In genomic region chr17:2041561-2042354, GRCh38 we compare ENCODE assay signal across 8 cellular contexts. TPM values are rescaled to one million over a fixed set of nuclear protein-coding genes. Genes with fewer than 3 reads are reported as not detected.
DNase-seq lines count a peak whose midpoint lies in the region; ATAC-seq, FAIRE-seq and TF ChIP-seq lines count a peak whose summit lies in the region.

TSS of gene OVCA2 (plus strand) at chr17:2042022. CDS start at chr17:2042048, 26 bp downstream.

- H3K27ac ChIP-seq in left ventricle myocardium inferior (replicated peaks) (peak within 1 kb of the TSS; percentile 96), uterus (peak within 1 kb of the TSS; percentile 85 to 86)

- peaks cover 28% of the 10 kb centered on the region for H3K36me3 Mint-ChIP-seq in T-helper 1 cell treated with Interleukin-12 subunit alpha and Interleukin-12 subunit beta and Interleukin-4 antibody, amounts not matched to agents 30 μg/mL and 1 μg/mL, for 36 hours (ENCODE audit: low read depth)

- peak within 1 kb of the TSS; percentile 91 for H3K4me3 Mint-ChIP-seq in T-helper 1 cell treated with Interleukin-12 subunit alpha and Interleukin-12 subunit beta and Interleukin-4 antibody, amounts not matched to agents 30 μg/mL and 1 μg/mL, for 36 hours

- peak; percentile 100 for FAIRE-seq in GM12891 (lab: Jason Lieb, UNC)

- H3K27me3 Mint-ChIP-seq in T-helper 1 cell treated with Interleukin-12 subunit alpha and Interleukin-12 subunit beta and Interleukin-4 antibody, amounts not matched to agents 30 μg/mL and 1 μg/mL, for 36 hours (ENCODE audit: low read depth), result no peaks in the 10 kb centered on the region

- intact Hi-C loops in left ventricle myocardium inferior (cut with micrococcal nuclease) (no loop called here), uterus (cut with DNase I; ENCODE audit: low total_unique reads) (no loop called here)

- TF ChIP-seq CTCF in left ventricle myocardium inferior (IDR thresholded peaks at IDR 0.05; ENCODE audit: borderline replicate concordance), result peak; percentile 62
- TF ChIP-seq CTCF in uterus (IDR thresholded peaks at IDR 0.05), result peak; percentile 55 to 80 (median 68)

- no peaks in the 10 kb centered on the region for H3K27me3 ChIP-seq in left ventricle myocardium inferior (ENCODE audit: low read depth)
- H3K27me3 ChIP-seq in uterus, result no peaks in the 10 kb centered on the region

- peaks cover 40% of the 10 kb centered on the region for H3K36me3 ChIP-seq in left ventricle myocardium inferior
- H3K36me3 ChIP-seq in uterus, result no peaks in the 10 kb centered on the region

- H3K9me3 ChIP-seq in left ventricle myocardium inferior (replicated peaks) (no peaks in the 10 kb centered on the region), uterus (no peaks in the 10 kb centered on the region)

- peak; percentile 88 for TF ChIP-seq POLR2A in GM12891 (IDR thresholded peaks at IDR 0.05; ENCODE audit: low read depth, low read length)
- TF ChIP-seq POLR2A in uterus (IDR thresholded peaks at IDR 0.05), result peak; percentile 62 to 75

- peak within 1 kb of the TSS; percentile 88 for H3K4me3 ChIP-seq in left ventricle myocardium inferior
- H3K4me3 ChIP-seq in uterus, result peak within 1 kb of the TSS; percentile 47 to 60

- peaks cover 13% of the 10 kb centered on the region for H3K4me1 Mint-ChIP-seq in T-helper 1 cell treated with Interleukin-12 subunit alpha and Interleukin-12 subunit beta and Interleukin-4 antibody, amounts not matched to agents 30 μg/mL and 1 μg/mL, for 36 hours (ENCODE audit: low read depth)

- peak within 1 kb of the TSS; percentile 96 for H3K27ac Mint-ChIP-seq in T-helper 1 cell treated with Interleukin-12 subunit alpha and Interleukin-12 subunit beta and Interleukin-4 antibody, amounts not matched to agents 30 μg/mL and 1 μg/mL, for 36 hours

- DNase-seq in GM12891 (ENCODE audit: insufficient read length, low spot score) (peak; percentile 99), NCI-H1436 treated with DMSO at 0.1 percent for 48 hours (lab: John Stamatoyannopoulos, UW) (peak; percentile 79), amniotic stem cell (lab: John Stamatoyannopoulos, UW) (peak; percentile 88), left ventricle myocardium inferior (peak; percentile 93), pulmonary artery endothelial cell (ENCODE audit: low read depth, low spot score) (peak; percentile 69), uterus (peak; percentile 94 to 97)

- no peaks in the 10 kb centered on the region for H3K9me3 Mint-ChIP-seq in T-helper 1 cell treated with Interleukin-12 subunit alpha and Interleukin-12 subunit beta and Interleukin-4 antibody, amounts not matched to agents 30 μg/mL and 1 μg/mL, for 36 hours

- H3K4me1 ChIP-seq in left ventricle myocardium inferior (peaks cover 44% of the 10 kb centered on the region), uterus (peaks cover 0 to 9% of the 10 kb centered on the region in 2 donors)

- ATAC-seq in HG02798 (IDR thresholded peaks at IDR 0.05; ENCODE audit: poor library complexity, unreplicated experiment), result peak; percentile 95

TF ChIP-seq in GM12891, 5 proteins besides CTCF, POLR2A, EP300 and RAD21:
- TF ChIP-seq PAX5 (IDR thresholded peaks at IDR 0.05; ENCODE audit: insufficient read depth, low read length, severe bottlenecking), result peak; percentile 76
- TF ChIP-seq TAF1 (IDR thresholded peaks at IDR 0.05; ENCODE audit: low read depth, low read length), result peak; percentile 91
- peak; percentile 83 for TF ChIP-seq POLR2AphosphoS5 (IDR thresholded peaks at IDR 0.05; ENCODE audit: low read depth, low read length)
- TF ChIP-seq POU2F2 (IDR thresholded peaks at IDR 0.05; ENCODE audit: low read depth, low read length), result peak; percentile 76
- TF ChIP-seq SPI1 (IDR thresholded peaks at IDR 0.05; ENCODE audit: low read depth, low read length), result peak; percentile 27; the same call in 1 of the 2 replicates

RNA-seq across cellular contexts. Expression of gene OVCA2, which starts in this region (rescaled TPM):
- polyA plus RNA-seq in GM12891 (2012; ENCODE audit: low read depth, missing spikeins), result 35.2 TPM
- total RNA-seq in left ventricle myocardium inferior, result 16.6 TPM
- total RNA-seq in pulmonary artery endothelial cell, result 67.8 and 78.2 TPM in 2 replicates
- 10 to 100 TPM in 3 of 4 donors, 1 to 10 TPM in 1; 7.9 to 27.4 (median 19.8) TPM for total RNA-seq in uterus

Comparison
In these comparisons a context has a peak if more than half of its experiments do, and no peak if none do; other contexts are left out.
1. Peak in every context shown above with its lines: DNase-seq, ATAC-seq, H3K4me3 ChIP-seq and H3K27ac ChIP-seq.